ENCODE assay signal across 8 cellular contexts in the genomic region with DNA sequence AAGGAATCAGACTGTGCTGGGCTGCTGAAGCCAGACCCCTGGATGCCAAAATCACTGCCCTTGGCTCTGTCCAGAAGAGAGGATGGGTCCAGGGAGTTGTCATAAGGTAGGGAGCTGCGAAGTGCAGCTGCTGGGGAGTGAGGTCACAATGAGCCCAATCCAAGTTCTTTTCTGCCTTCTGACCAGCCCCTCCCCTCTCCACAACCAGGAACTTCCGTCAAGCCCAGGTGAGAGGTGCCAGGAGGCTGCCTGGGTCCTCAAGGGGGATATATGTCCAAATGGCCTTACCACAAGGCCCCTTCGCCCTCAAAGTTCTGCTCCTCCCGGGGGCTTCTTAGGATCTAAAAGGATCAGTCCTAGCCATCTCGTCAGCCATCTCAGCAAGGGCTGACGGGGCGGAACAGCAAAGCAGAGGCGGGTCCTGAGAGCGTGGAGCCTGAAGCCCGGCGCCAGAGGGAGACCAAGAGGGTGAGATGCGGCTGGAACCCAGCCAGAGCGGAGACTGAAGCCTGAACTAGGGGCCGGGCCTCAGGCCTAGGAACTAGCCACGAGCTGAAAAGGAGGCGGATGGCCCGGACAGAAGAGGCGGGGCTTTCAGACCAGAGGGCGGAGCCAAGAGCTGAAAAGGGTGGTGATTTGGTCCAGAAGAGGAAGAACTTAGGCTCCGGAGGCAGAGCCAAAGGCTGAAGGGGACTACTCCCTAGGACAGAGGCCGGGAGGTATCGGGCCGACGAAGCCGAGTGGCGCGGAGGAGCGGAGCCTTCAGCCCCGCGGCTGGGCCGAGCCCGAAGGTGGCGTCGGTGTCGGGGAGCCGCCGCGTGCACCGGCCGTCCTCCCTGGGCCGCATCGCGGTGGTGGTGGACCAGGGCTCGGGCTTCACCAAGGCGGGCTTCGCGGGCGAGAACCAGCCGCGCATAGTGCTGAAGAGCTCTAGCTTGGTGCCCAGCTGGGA. TPM values are rescaled to one million over a fixed set of nuclear protein-coding genes. Genes with fewer than 3 reads are reported as not detected.
DNase-seq lines count a peak whose midpoint lies in the region; ATAC-seq and TF ChIP-seq lines count a peak whose summit lies in the region.

A gene (plus strand): TSS at position 651 of the 952 bp plus-strand sequence. CDS start 555 bp downstream, outside the sequence.

- intact Hi-C loops in thyroid gland (cut with DNase I): loop anchor here (5.0 kb wide), 1 partner anchor 66 kb away; a partner anchor contains a TSS

- DNase-seq in SW480 (ENCODE audit: low spot score) (peak; percentile 100), adipocyte (ENCODE audit: low read depth) (peak; percentile 99), cardiac muscle cell (ENCODE audit: low read depth in 1 of 2, low spot score in 1 of 2) (peak; percentile 95 to 99), thyroid gland (peak; percentile 100)

- H3K4me3 ChIP-seq in adipocyte (ENCODE audit: low read length) (peak within 1 kb of the TSS; percentile 65), cardiac muscle cell (peak within 1 kb of the TSS; percentile 10), parathyroid adenoma (ENCODE audit: low read depth, low read length) (peak within 1 kb of the TSS; percentile 44), thyroid gland (replicated peaks in 1 of 3) (peak within 1 kb of the TSS in 2 of 3 donors; percentile 0 to 66)

- no peaks in the 10 kb centered on the region for H3K79me2 ChIP-seq in parathyroid adenoma

- peak; percentile 72 to 95 for TF ChIP-seq POLR2A in thyroid gland (IDR thresholded peaks at IDR 0.05)

- H2AFZ ChIP-seq in parathyroid adenoma: peak within 1 kb of the TSS; percentile 98

- TF ChIP-seq CTCF in LNCAP (IDR thresholded peaks at IDR 0.05) (0 out of 2 replicates have a peak, but pooled peaks have one; percentile 10), cardiac muscle cell (IDR thresholded peaks at IDR 0.05; ENCODE audit: low read depth, low read length) (peak; percentile 41), parathyroid adenoma (IDR thresholded peaks at IDR 0.05) (peak; percentile 41), thyroid gland (IDR thresholded peaks at IDR 0.05) (peak in 4 of 6 experiments; percentile 37 to 45 (median 43))

- H3K4me2 ChIP-seq in parathyroid adenoma (ENCODE audit: low read length): peak within 1 kb of the TSS; percentile 70

- H3K27me3 ChIP-seq in adipocyte (replicated peaks; ENCODE audit: control insufficient read depth, insufficient read depth, low read length) (no peaks in the 10 kb centered on the region), cardiac muscle cell (no peaks in the 10 kb centered on the region), parathyroid adenoma (ENCODE audit: control insufficient read depth, insufficient read depth, low read length) (no peaks in the 10 kb centered on the region), thyroid gland (no peaks in the 10 kb centered on the region)

- H3K27ac ChIP-seq in cardiac muscle cell (peak within 1 kb of the TSS; percentile 34), parathyroid adenoma (peak within 1 kb of the TSS; percentile 80), thyroid gland (peak within 1 kb of the TSS; percentile 80 to 94 (median 90))

- 0 to 13% methylated on average over 13 to 32 of the region's 50 CpGs for WGBS in thyroid gland, 2 donors

- peak within 1 kb of the TSS; percentile 65 for H3K9ac ChIP-seq in ES-I3 (ENCODE audit: low read depth, low read length)
- peak within 1 kb of the TSS; percentile 73 for H3K9ac ChIP-seq in adipocyte (ENCODE audit: low read length)
- no peak within 1 kb of the TSS for H3K9ac ChIP-seq in parathyroid adenoma

- 0 out of 2 replicates have a peak, but pooled peaks cover 7% of the 10 kb centered on the region for H3K36me3 ChIP-seq in ES-I3 (ENCODE audit: insufficient read depth, low read length)
- H3K36me3 ChIP-seq in adipocyte (ENCODE audit: control insufficient read depth, insufficient read depth, low read length, severe bottlenecking): peaks cover 29% of the 10 kb centered on the region
- H3K36me3 ChIP-seq in cardiac muscle cell: peaks cover 9% of the 10 kb centered on the region
- no peaks in the 10 kb centered on the region for H3K36me3 ChIP-seq in parathyroid adenoma (ENCODE audit: control insufficient read depth, insufficient read depth, low read length)
- no peaks in the 10 kb centered on the region for H3K36me3 ChIP-seq in thyroid gland

- H3K9me3 ChIP-seq in ES-I3 (ENCODE audit: control insufficient read depth, insufficient read depth, low read length): no peaks in the 10 kb centered on the region
- H3K9me3 ChIP-seq in adipocyte (ENCODE audit: control insufficient read depth, low read length): no peaks in the 10 kb centered on the region
- H3K9me3 ChIP-seq in cardiac muscle cell (ENCODE audit: low read depth): no peaks in the 10 kb centered on the region
- H3K9me3 ChIP-seq in parathyroid adenoma (ENCODE audit: control insufficient read depth, low read length): no peaks in the 10 kb centered on the region
- no peaks in the 10 kb centered on the region for H3K9me3 ChIP-seq in thyroid gland

- ATAC-seq in GM21786 (IDR thresholded peaks at IDR 0.05; ENCODE audit: unreplicated experiment): peak; percentile 60

- H3K4me1 ChIP-seq in ES-I3 (ENCODE audit: insufficient read depth, low read length) (peaks cover 10% of the 10 kb centered on the region; the same call in 1 of the 2 replicates), adipocyte (ENCODE audit: control insufficient read depth, insufficient read depth, low read length) (peaks cover 36% of the 10 kb centered on the region), cardiac muscle cell (ENCODE audit: low read depth) (peaks cover 11% of the 10 kb centered on the region), parathyroid adenoma (peaks cover 21% of the 10 kb centered on the region), thyroid gland (peaks cover 20 to 48% of the 10 kb centered on the region in 2 donors)

RNA-seq across cellular contexts. Expression of the gene that starts here (rescaled TPM):
- total RNA-seq in cardiac muscle cell (1.1 and 1.5 TPM in 2 replicates), thyroid gland (1 to 10 TPM; 2.1 to 3.9 (median 2.6) TPM)
- polyA plus RNA-seq in cardiac muscle cell: 1.3 and 2.2 TPM in 2 replicates

Comparison
In these comparisons a context has a peak if more than half of its experiments do, and no peak if none do; other contexts are left out.
1. Peak in every context shown above with its lines: DNase-seq, ATAC-seq, H3K4me3 ChIP-seq and H3K27ac ChIP-seq.
2. H3K4me3 ChIP-seq: peak in every context shown above with its lines; median percentile 65 in adipocyte; 44 in parathyroid adenoma; 33 in thyroid gland; 10 in cardiac muscle cell.
3. H3K27ac ChIP-seq: peak in every context shown above with its lines; median percentile 90 in thyroid gland; 80 in parathyroid adenoma; 34 in cardiac muscle cell.